ENCODE assay signal across 7 cellular contexts in the genomic region with DNA sequence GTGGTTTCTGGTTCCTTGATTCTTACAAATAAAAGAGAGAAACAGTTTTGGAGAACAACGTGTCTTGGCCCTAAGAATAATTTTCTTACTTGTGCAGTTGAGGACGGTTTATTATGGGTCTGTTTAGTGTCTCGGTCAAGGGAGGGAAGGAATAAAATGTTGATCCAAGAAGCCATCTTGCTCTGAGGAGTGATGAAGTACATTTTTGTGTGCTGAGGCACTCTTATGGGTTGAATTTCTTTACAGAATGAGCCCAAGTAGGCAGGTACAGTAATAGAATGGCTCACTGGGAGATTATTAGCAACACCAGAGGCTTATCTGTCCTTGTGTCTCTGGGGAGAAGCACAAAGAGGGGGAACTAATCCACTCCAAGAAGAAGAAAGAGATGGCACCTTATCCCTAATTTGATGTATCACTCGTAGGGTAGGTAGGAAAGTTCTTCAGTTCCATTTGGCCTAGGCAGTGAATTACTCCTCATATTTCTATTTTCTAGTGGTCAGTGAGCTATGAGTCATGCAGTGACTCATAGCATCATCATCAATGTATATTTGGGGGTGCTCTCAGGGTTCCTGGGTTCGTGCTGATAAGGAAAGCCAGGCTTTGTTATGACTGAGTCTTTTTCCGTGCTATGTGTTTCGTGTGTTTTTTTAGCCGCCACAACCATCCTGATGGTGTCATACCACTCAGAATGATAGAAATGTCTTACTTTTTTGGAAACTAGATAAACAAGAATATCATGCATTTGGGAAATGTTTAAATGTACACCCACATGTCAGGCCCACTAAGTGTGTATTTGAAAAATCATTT.
DNase-seq lines count a peak whose midpoint lies in the region; ATAC-seq, FAIRE-seq and TF ChIP-seq lines count a peak whose summit lies in the region.

No MANE protein-coding gene starts in this region.

- ATAC-seq in GM19351 (IDR thresholded peaks at IDR 0.05; ENCODE audit: unreplicated experiment) (peak; percentile 79), body of pancreas (no peak), GM21381 (IDR thresholded peaks at IDR 0.05; ENCODE audit: unreplicated experiment) (no peak)

- no peak overlapping the region for H3K4me3 ChIP-seq in stomach smooth muscle (ENCODE audit: low read length in 2 of 2)
- H3K4me3 ChIP-seq in body of pancreas: no peak overlapping the region

- WGBS in body of pancreas, 2 donors: 87 to 89% methylated on average over 8 of the region's 8 CpGs

- DNase-seq in HTR-8/SVneo (ENCODE audit: insufficient read length, low spot score) (peak; percentile 30), dermis blood vessel endothelial cell (peak; percentile 83), body of pancreas (no peak), NAMALWA (ENCODE audit: low spot score) (no peak)

- FAIRE-seq in HTR-8/SVneo (lab: Jason Lieb, UNC): peak; percentile 16

- H3K9me3 ChIP-seq in stomach smooth muscle (ENCODE audit: control insufficient read depth in 2 of 2, low read length in 2 of 2) (no peaks in the 10 kb centered on the region), body of pancreas (peaks cover 0 to 5% (median 0%) of the 10 kb centered on the region in 3 donors)

- H3K36me3 ChIP-seq in stomach smooth muscle (ENCODE audit: control insufficient read depth in 2 of 2, insufficient read depth in 2 of 2, low read length in 2 of 2) (no peaks in the 10 kb centered on the region), body of pancreas (replicated peaks in 1 of 2; ENCODE audit: insufficient read depth in 1 of 2, low read depth in 2 of 2) (no peaks in the 10 kb centered on the region)

- TF ChIP-seq CTCF in body of pancreas (IDR thresholded peaks at IDR 0.05): no peak

- no peak overlapping the region for H3K9ac ChIP-seq in stomach smooth muscle (ENCODE audit: low read length in 2 of 2)

- H3K4me1 ChIP-seq in stomach smooth muscle (ENCODE audit: control insufficient read depth, insufficient read depth, low read length) (peaks cover 11% of the 10 kb centered on the region), body of pancreas (peaks cover 15% of the 10 kb centered on the region)

- no peak for TF ChIP-seq POLR2A in body of pancreas (IDR thresholded peaks at IDR 0.05)

- intact Hi-C loops in body of pancreas (cut with DNase I): no loop called here

- H3K27me3 ChIP-seq in stomach smooth muscle (ENCODE audit: control insufficient read depth in 1 of 2, insufficient read depth in 2 of 2, low read length in 2 of 2) (no peaks in the 10 kb centered on the region), body of pancreas (no peaks in the 10 kb centered on the region)

- peak overlapping the region; percentile 76 for H3K27ac ChIP-seq in stomach smooth muscle (ENCODE audit: low read length)
- H3K27ac ChIP-seq in body of pancreas: no peak overlapping the region

Comparison
In these comparisons a context has a peak if more than half of its experiments do, and no peak if none do; other contexts are left out.
1. DNase-seq: peak in HTR-8/SVneo (single experiment) and dermis blood vessel endothelial cell (single experiment); none in body of pancreas (0 of 4) and NAMALWA (single experiment).